1 cellular context compared by ENCODE assay signal in the genomic region with DNA sequence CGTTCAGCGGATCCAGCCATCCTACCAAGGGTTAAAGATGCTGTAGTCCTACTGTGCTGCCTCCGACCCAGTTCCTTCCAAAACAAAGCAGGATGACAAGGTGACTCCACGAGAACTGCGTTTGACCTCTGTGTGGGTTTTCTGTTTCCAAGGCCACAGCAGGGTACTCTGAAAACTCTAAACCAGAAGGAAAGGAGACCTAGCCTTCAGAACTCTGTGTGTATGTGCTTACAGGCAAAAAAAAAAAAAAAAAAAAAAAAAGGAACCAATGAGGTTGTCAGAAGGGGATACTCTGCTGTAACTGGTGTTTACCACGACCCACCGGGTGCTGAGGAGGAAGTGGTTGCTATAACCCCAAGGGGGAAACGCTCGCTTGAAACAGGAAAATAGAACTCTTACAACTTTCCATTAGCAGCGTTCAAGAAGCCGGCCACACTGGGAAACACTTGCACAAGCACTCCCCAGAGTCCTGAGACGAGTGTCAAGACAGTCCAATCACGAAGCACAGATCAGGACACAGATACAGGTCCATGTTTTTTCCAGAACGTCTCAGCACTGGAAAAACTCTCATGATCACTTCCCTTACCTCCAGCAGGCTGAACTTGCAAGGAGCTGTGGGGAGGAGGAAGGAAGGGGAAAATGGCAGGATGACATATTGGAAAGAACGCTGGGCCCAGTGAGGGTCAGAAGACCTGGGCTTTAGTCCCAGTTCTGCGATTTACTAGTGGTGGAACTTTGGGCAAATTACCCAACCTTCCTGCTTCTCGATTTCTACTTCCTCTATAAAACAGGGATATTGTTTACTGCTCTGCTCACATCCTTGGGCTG.
TF ChIP-seq lines count a peak whose summit lies in the region.

No MANE protein-coding gene starts in this region.

TF ChIP-seq in WTC11, 78 proteins besides CTCF, POLR2A, EP300 and RAD21 (continued from another document):
- TF ChIP-seq TEAD4 (CRISPR knock-in tag; IDR thresholded peaks at IDR 0.05) (no peak), ZNF138 (CRISPR knock-in tag; conservative IDR thresholded peaks at IDR 0.05) (no peak), ZNF416 (CRISPR knock-in tag; IDR thresholded peaks at IDR 0.05) (no peak)
- TF ChIP-seq, protein P1, sequence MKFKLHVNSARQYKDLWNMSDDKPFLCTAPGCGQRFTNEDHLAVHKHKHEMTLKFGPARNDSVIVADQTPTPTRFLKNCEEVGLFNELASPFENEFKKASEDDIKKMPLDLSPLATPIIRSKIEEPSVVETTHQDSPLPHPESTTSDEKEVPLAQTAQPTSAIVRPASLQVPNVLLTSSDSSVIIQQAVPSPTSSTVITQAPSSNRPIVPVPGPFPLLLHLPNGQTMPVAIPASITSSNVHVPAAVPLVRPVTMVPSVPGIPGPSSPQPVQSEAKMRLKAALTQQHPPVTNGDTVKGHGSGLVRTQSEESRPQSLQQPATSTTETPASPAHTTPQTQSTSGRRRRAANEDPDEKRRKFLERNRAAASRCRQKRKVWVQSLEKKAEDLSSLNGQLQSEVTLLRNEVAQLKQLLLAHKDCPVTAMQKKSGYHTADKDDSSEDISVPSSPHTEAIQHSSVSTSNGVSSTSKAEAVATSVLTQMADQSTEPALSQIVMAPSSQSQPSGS (CRISPR knock-in tag; IDR thresholded peaks at IDR 0.05; ENCODE audit: borderline replicate concordance, low read depth): no peak
